Comparison of ENCODE assay signal across 8 cellular contexts in genomic region chr13:79404985-79405384, GRCh38. TPM values are rescaled to one million over a fixed set of nuclear protein-coding genes. Genes with fewer than 3 reads are reported as not detected.
DNase-seq lines count a peak whose midpoint lies in the region; ATAC-seq and TF ChIP-seq lines count a peak whose summit lies in the region.

No MANE protein-coding gene starts in this region.

- DNase-seq in HEK293T (ENCODE audit: extremely low spot score) = no peak
- DNase-seq in breast epithelium (ENCODE audit: low spot score in 2 of 2) = no peak
- DNase-seq in naive thymus-derived CD4-positive, alpha-beta T cell = peak in 1 of 9 donors; percentile 28
- DNase-seq in NCI-H1694 treated with DMSO at 0.1 percent for 48 hours (lab: John Stamatoyannopoulos, UW) = no peak

- H3K27me3 Mint-ChIP-seq in naive thymus-derived CD4-positive, alpha-beta T cell = no peaks in the 10 kb centered on the region

- H3K9ac ChIP-seq in BLaER1 = peak overlapping the region; percentile 98

- no peak overlapping the region for H3K4me3 Mint-ChIP-seq in naive thymus-derived CD4-positive, alpha-beta T cell

- H3K4me2 ChIP-seq in BLaER1 = peak overlapping the region; percentile 93

- TF ChIP-seq POLR2A in breast epithelium (IDR thresholded peaks at IDR 0.05) = no peak

- no peaks in the 10 kb centered on the region for H3K27me3 ChIP-seq in BLaER1
- no peaks in the 10 kb centered on the region for H3K27me3 ChIP-seq in breast epithelium
- no peaks in the 10 kb centered on the region for H3K27me3 ChIP-seq in naive thymus-derived CD4-positive, alpha-beta T cell (ENCODE audit: control insufficient read depth in 2 of 2, insufficient read depth in 2 of 2, low read length in 2 of 2)

- H3K9me3 Mint-ChIP-seq in naive thymus-derived CD4-positive, alpha-beta T cell = peaks cover 0 to 3% (median 0%) of the 10 kb centered on the region in 11 donors

- H3K4me1 ChIP-seq in BLaER1 (peaks cover 52% of the 10 kb centered on the region), breast epithelium (peaks cover 4 to 17% of the 10 kb centered on the region in 2 donors)
- peaks cover 40 to 44% of the 10 kb centered on the region in 2 donors for H3K4me1 ChIP-seq in naive thymus-derived CD4-positive, alpha-beta T cell (ENCODE audit: control insufficient read depth in 2 of 2, insufficient read depth in 2 of 2, low read length in 2 of 2)

- peaks cover 0 to 17% (median 3%) of the 10 kb centered on the region in 5 donors for H3K36me3 Mint-ChIP-seq in naive thymus-derived CD4-positive, alpha-beta T cell

- CTCF ChIA-PET in HEK293T (lab: Yijun Ruan, JAX) = interaction anchor here (1.6 kb wide), 1 partner anchor 19 kb away, joined by 5 read pairs; no protein-coding TSS in a partner anchor
- CTCF ChIA-PET in naive thymus-derived CD4-positive, alpha-beta T cell (lab: Charles Lee) = interaction anchor here (1.4 to 4.0 kb wide), 3 partner anchors 12 to 136 kb away, joined by 3 to 34 read pairs (median 18); no protein-coding TSS in a partner anchor

- H3K4me3 ChIP-seq in BLaER1 (peak overlapping the region; percentile 88), breast epithelium (peak overlapping the region; percentile 87 to 99 (median 95))
- peak overlapping the region; percentile 93 for H3K4me3 ChIP-seq in naive thymus-derived CD4-positive, alpha-beta T cell (ENCODE audit: low read length)

- intact Hi-C loops in breast epithelium (cut with DNase I; ENCODE audit: low total_unique reads) = no loop called here
- intact Hi-C loops in naive thymus-derived CD4-positive, alpha-beta T cell (cut with micrococcal nuclease) = loop anchor here (5.0 kb wide), 2 partner anchors 748 to 1708 kb away; partner anchors contain the start of genes OBI1 (in 1 of the 2) and SLAIN1 (in 1 of the 2)

- H3K27ac ChIP-seq in BLaER1 (peak overlapping the region; percentile 98), breast epithelium (peak overlapping the region; percentile 96 to 98)
- peak overlapping the region; percentile 91 for H3K27ac ChIP-seq in naive thymus-derived CD4-positive, alpha-beta T cell (ENCODE audit: low read depth, low read length)

- POLR2A ChIA-PET in HEK293T (lab: Yijun Ruan, JAX) = interaction anchor here (2.0 to 3.2 kb wide), 5 partner anchors 11 to 80 kb away, joined by 7 to 26 read pairs (median 14); partner anchors contain the start of gene NDFIP2
- POLR2A ChIA-PET in naive thymus-derived CD4-positive, alpha-beta T cell (lab: Charles Lee) = interaction anchor here (0.9 to 3.5 kb wide), 2 partner anchors 11 to 19 kb away, joined by 3 to 82 read pairs; no protein-coding TSS in a partner anchor

- no peaks in the 10 kb centered on the region for H3K9me3 ChIP-seq in BLaER1
- no peaks in the 10 kb centered on the region for H3K9me3 ChIP-seq in breast epithelium
- no peaks in the 10 kb centered on the region for H3K9me3 ChIP-seq in naive thymus-derived CD4-positive, alpha-beta T cell (ENCODE audit: control insufficient read depth in 2 of 3, low read length in 3 of 3)

- H3K27ac Mint-ChIP-seq in naive thymus-derived CD4-positive, alpha-beta T cell = no peak overlapping the region

- H3K36me3 ChIP-seq in BLaER1 (peaks cover 15% of the 10 kb centered on the region; the same call in 1 of the 2 replicates), breast epithelium (no peaks in the 10 kb centered on the region)
- H3K36me3 ChIP-seq in naive thymus-derived CD4-positive, alpha-beta T cell (ENCODE audit: control insufficient read depth in 2 of 3, insufficient read depth in 3 of 3, low read length in 3 of 3) = peaks cover 0 to 7% (median 0%) of the 10 kb centered on the region in 3 experiments

- ATAC-seq in naive thymus-derived CD4-positive, alpha-beta T cell = no peak
- no peak for ATAC-seq in GM18858 (IDR thresholded peaks at IDR 0.05; ENCODE audit: unreplicated experiment)
- ATAC-seq in GM21526 (IDR thresholded peaks at IDR 0.05; ENCODE audit: low FRiP score, unreplicated experiment) = no peak
- no peak for ATAC-seq in GM19324 (IDR thresholded peaks at IDR 0.05; ENCODE audit: low FRiP score, unreplicated experiment)

- peaks cover 30 to 53% (median 45%) of the 10 kb centered on the region in 7 donors for H3K4me1 Mint-ChIP-seq in naive thymus-derived CD4-positive, alpha-beta T cell

- peaks cover 54% of the 10 kb centered on the region for H4K20me1 ChIP-seq in BLaER1

- no peak for TF ChIP-seq CTCF in breast epithelium (IDR thresholded peaks at IDR 0.05)

TF ChIP-seq in HEK293T, 16 proteins besides CTCF, POLR2A, EP300 and RAD21:
- peak; percentile 67 for TF ChIP-seq L3MBTL2 (conservative IDR thresholded peaks at IDR 0.05)
- no peak for TF ChIP-seq SP1 (IDR thresholded peaks at IDR 0.05)
- TF ChIP-seq LEF1 (IDR thresholded peaks at IDR 0.05; ENCODE audit: borderline replicate concordance) = 0 out of 2 replicates have a peak, but pooled peaks have one; percentile 41

RNA-seq across cellular contexts. Expression of gene RBM26, which starts 1.1 kb away (rescaled TPM):
- total RNA-seq in breast epithelium = 10 to 100 TPM; 31.7 to 70.1 (median 43.6) TPM
- 100 to 1,000 TPM in 2 of 5 experiments, 10 to 100 TPM in 3; 75.4 to 136 (median 85.2) TPM for total RNA-seq in naive thymus-derived CD4-positive, alpha-beta T cell
- 10 to 100 TPM; 15.7 to 18.8 TPM for polyA plus RNA-seq in naive thymus-derived CD4-positive, alpha-beta T cell
